In genomic region chr19:55405638-55406037, GRCh38 we compare ENCODE assay signal across 1 cellular context.
TF ChIP-seq lines count a peak whose summit lies in the region.

No MANE protein-coding gene starts in this region.

TF ChIP-seq in GM23338, 12 proteins besides CTCF, POLR2A, EP300 and RAD21 (continued from another document):
- TF ChIP-seq ETS1 (IDR thresholded peaks at IDR 0.05) = no peak
- no peak for TF ChIP-seq STAT1 (IDR thresholded peaks at IDR 0.05; ENCODE audit: unreplicated experiment)
- TF ChIP-seq REST (IDR thresholded peaks at IDR 0.05; ENCODE audit: unreplicated experiment) = no peak
- TF ChIP-seq NANOG (IDR thresholded peaks at IDR 0.05; ENCODE audit: borderline replicate concordance) = no peak
- TF ChIP-seq ZNF462 (CRISPR knock-in tag; IDR thresholded peaks at IDR 0.05) = no peak
